3 cellular contexts compared by ENCODE assay signal in the genomic region with DNA sequence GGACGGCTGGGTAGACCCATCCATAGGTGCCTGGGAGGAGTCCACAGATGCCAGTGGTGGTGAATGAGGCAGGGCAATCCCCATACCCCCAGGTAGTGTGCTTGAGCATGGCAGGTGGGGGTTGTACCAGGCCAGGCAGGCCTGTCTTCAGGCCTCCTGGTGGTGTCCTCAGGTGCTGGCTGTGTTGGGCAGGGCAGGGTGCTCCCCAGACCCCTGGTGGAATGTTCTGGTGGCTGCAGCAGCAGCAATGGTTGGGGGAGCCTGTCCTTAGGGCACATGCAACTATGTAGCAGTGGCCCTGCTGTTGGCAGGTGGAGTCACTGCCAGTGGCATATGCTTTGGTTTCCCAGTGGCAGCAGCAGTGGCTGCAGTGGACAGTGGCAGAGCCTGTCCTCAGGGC.
TF ChIP-seq lines count a peak whose summit lies in the region.

No MANE protein-coding gene starts in this region.

TF ChIP-seq in GM23338, 12 proteins besides CTCF, POLR2A, EP300 and RAD21 (continues in another document):
- no peak for TF ChIP-seq EZH2 (IDR thresholded peaks at IDR 0.05; ENCODE audit: low read depth, unreplicated experiment)
- TF ChIP-seq ZNF114 (CRISPR knock-in tag; IDR thresholded peaks at IDR 0.05) = no peak
- TF ChIP-seq POLR2AphosphoS5 (IDR thresholded peaks at IDR 0.05; ENCODE audit: low read depth) = no peak
- TF ChIP-seq, protein P1, sequence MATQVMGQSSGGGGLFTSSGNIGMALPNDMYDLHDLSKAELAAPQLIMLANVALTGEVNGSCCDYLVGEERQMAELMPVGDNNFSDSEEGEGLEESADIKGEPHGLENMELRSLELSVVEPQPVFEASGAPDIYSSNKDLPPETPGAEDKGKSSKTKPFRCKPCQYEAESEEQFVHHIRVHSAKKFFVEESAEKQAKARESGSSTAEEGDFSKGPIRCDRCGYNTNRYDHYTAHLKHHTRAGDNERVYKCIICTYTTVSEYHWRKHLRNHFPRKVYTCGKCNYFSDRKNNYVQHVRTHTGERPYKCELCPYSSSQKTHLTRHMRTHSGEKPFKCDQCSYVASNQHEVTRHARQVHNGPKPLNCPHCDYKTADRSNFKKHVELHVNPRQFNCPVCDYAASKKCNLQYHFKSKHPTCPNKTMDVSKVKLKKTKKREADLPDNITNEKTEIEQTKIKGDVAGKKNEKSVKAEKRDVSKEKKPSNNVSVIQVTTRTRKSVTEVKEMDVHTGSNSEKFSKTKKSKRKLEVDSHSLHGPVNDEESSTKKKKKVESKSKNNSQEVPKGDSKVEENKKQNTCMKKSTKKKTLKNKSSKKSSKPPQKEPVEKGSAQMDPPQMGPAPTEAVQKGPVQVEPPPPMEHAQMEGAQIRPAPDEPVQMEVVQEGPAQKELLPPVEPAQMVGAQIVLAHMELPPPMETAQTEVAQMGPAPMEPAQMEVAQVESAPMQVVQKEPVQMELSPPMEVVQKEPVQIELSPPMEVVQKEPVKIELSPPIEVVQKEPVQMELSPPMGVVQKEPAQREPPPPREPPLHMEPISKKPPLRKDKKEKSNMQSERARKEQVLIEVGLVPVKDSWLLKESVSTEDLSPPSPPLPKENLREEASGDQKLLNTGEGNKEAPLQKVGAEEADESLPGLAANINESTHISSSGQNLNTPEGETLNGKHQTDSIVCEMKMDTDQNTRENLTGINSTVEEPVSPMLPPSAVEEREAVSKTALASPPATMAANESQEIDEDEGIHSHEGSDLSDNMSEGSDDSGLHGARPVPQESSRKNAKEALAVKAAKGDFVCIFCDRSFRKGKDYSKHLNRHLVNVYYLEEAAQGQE (IDR thresholded peaks at IDR 0.05; ENCODE audit: unreplicated experiment) = no peak
- TF ChIP-seq STAT1 (IDR thresholded peaks at IDR 0.05; ENCODE audit: unreplicated experiment) = no peak

TF ChIP-seq in GM12878, 131 proteins besides CTCF, POLR2A, EP300 and RAD21 (continues in another document):
- no peak for TF ChIP-seq CHD1 (IDR thresholded peaks at IDR 0.05; ENCODE audit: low read depth, low read length)
- TF ChIP-seq FOXK2 (IDR thresholded peaks at IDR 0.05) = no peak
- TF ChIP-seq SMC3 (IDR thresholded peaks at IDR 0.05; ENCODE audit: borderline replicate concordance, low read length) = no peak
- no peak for TF ChIP-seq RELA (IDR thresholded peaks at IDR 0.05; ENCODE audit: borderline replicate concordance, partially characterized antibody)
- TF ChIP-seq ESRRA (IDR thresholded peaks at IDR 0.05; ENCODE audit: low read length) = no peak
- TF ChIP-seq HDAC2 (IDR thresholded peaks at IDR 0.05) = no peak
- no peak for TF ChIP-seq MTA3 (IDR thresholded peaks at IDR 0.05; ENCODE audit: borderline replicate concordance, low read length)
- TF ChIP-seq RCOR1 (conservative IDR thresholded peaks at IDR 0.05; ENCODE audit: low read depth, low read length) = no peak
- TF ChIP-seq E2F8 (IDR thresholded peaks at IDR 0.05; ENCODE audit: low read depth, partially characterized antibody) = no peak
- TF ChIP-seq, protein P2, sequence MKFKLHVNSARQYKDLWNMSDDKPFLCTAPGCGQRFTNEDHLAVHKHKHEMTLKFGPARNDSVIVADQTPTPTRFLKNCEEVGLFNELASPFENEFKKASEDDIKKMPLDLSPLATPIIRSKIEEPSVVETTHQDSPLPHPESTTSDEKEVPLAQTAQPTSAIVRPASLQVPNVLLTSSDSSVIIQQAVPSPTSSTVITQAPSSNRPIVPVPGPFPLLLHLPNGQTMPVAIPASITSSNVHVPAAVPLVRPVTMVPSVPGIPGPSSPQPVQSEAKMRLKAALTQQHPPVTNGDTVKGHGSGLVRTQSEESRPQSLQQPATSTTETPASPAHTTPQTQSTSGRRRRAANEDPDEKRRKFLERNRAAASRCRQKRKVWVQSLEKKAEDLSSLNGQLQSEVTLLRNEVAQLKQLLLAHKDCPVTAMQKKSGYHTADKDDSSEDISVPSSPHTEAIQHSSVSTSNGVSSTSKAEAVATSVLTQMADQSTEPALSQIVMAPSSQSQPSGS (IDR thresholded peaks at IDR 0.05; ENCODE audit: low read length) = no peak
- TF ChIP-seq, protein P3, sequence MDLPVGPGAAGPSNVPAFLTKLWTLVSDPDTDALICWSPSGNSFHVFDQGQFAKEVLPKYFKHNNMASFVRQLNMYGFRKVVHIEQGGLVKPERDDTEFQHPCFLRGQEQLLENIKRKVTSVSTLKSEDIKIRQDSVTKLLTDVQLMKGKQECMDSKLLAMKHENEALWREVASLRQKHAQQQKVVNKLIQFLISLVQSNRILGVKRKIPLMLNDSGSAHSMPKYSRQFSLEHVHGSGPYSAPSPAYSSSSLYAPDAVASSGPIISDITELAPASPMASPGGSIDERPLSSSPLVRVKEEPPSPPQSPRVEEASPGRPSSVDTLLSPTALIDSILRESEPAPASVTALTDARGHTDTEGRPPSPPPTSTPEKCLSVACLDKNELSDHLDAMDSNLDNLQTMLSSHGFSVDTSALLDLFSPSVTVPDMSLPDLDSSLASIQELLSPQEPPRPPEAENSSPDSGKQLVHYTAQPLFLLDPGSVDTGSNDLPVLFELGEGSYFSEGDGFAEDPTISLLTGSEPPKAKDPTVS (IDR thresholded peaks at IDR 0.05; ENCODE audit: low read depth, low read length) = no peak
- TF ChIP-seq, protein P4, sequence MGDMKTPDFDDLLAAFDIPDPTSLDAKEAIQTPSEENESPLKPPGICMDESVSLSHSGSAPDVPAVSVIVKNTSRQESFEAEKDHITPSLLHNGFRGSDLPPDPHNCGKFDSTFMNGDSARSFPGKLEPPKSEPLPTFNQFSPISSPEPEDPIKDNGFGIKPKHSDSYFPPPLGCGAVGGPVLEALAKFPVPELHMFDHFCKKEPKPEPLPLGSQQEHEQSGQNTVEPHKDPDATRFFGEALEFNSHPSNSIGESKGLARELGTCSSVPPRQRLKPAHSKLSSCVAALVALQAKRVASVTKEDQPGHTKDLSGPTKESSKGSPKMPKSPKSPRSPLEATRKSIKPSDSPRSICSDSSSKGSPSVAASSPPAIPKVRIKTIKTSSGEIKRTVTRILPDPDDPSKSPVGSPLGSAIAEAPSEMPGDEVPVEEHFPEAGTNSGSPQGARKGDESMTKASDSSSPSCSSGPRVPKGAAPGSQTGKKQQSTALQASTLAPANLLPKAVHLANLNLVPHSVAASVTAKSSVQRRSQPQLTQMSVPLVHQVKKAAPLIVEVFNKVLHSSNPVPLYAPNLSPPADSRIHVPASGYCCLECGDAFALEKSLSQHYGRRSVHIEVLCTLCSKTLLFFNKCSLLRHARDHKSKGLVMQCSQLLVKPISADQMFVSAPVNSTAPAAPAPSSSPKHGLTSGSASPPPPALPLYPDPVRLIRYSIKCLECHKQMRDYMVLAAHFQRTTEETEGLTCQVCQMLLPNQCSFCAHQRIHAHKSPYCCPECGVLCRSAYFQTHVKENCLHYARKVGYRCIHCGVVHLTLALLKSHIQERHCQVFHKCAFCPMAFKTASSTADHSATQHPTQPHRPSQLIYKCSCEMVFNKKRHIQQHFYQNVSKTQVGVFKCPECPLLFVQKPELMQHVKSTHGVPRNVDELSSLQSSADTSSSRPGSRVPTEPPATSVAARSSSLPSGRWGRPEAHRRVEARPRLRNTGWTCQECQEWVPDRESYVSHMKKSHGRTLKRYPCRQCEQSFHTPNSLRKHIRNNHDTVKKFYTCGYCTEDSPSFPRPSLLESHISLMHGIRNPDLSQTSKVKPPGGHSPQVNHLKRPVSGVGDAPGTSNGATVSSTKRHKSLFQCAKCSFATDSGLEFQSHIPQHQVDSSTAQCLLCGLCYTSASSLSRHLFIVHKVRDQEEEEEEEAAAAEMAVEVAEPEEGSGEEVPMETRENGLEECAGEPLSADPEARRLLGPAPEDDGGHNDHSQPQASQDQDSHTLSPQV (IDR thresholded peaks at IDR 0.05) = no peak
- no peak for TF ChIP-seq PAX8 (IDR thresholded peaks at IDR 0.05)

TF ChIP-seq in HepG2, 621 proteins besides CTCF, POLR2A, EP300 and RAD21:
- peak; percentile 43 for TF ChIP-seq AGO2 (optimal IDR thresholded peaks at IDR 0.05; ENCODE audit: low read depth, low read length)
- no peak for TF ChIP-seq ELK4 (CRISPR knock-in tag; IDR thresholded peaks at IDR 0.05; ENCODE audit: borderline replicate concordance)
- no peak for TF ChIP-seq CEBPB (IDR thresholded peaks at IDR 0.05; ENCODE audit: borderline replicate concordance, low read depth, low read length)
- no peak for TF ChIP-seq DZIP1 (CRISPR knock-in tag; IDR thresholded peaks at IDR 0.05)
- TF ChIP-seq HDAC1 (CRISPR knock-in tag; IDR thresholded peaks at IDR 0.05) = no peak
- no peak for TF ChIP-seq ZNF737 (CRISPR knock-in tag; IDR thresholded peaks at IDR 0.05; ENCODE audit: borderline replicate concordance)
